In the genomic region with DNA sequence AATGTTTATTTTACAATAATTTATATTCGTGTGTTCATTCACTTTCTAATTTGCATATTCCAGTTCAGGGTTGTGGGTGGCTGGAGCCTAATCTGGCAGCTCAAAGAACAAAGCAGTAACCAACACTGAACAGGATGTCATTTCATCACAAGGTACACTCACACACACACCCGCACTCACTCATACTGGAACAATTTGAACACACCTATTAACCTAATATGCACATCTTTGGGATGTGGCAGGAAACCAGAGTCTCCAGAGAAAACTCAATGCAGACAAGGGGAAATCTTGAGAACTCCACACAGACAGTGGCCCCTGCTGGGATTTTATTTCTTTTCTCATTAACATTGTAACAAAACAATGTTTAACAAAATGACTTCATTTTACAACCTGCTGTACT, we compare ENCODE assay signal across 14 cellular contexts.
"Had no signal": no experiment of that assay in that cellular context is flagged by ENCODE, and none has a peak within 500 bp of the region (broad histone marks: within the 10 kb centered on the region; RNA-seq: fewer than 3 reads in every experiment).

No MANE protein-coding gene starts in this region.

- H3K27ac ChIP-seq: esophagus muscularis mucosa, neutrophil, thyroid gland, uterus had no signal

- FAIRE-seq: colon had no signal

- H3K4me1 ChIP-seq: esophagus muscularis mucosa, thyroid gland, uterus had no signal

- H3K4me3 ChIP-seq: esophagus muscularis mucosa, thyroid gland, uterus had no signal

- DNase-seq: activated CD4-positive, CD25-positive, alpha-beta regulatory T cell treated with anti-CD3 and anti-CD28 coated beads, Interleukin-2, amount 50 U/mL, for 72 hours; activated naive CD4-positive, alpha-beta T cell treated with anti-CD3 and anti-CD28 coated beads, Interleukin-2, amount 10 ng/mL, durations not matched to agents 7 days and 5 days; activated T-cell treated with anti-CD3 and anti-CD28 coated beads, Interleukin-2, amount 50 U/mL, for 1 hour; caudate nucleus; mesendoderm; natural killer cell; stimulated activated CD4-positive, alpha-beta T cell treated with anti-CD3 and anti-CD28 coated beads, Interleukin-2, amount 100 ng/mL, for 48 hours; stimulated activated naive B cell treated with anti-CD40 and anti-IgM and Interleukin-4, amounts not matched to agents 10 μg/mL and 1 μg/mL and 100 μg/mL, for 72 hours; T1000; thyroid gland; uterus had no signal

- H3K27me3 ChIP-seq: esophagus muscularis mucosa, neutrophil, thyroid gland, uterus had no signal

- H3K36me3 ChIP-seq: esophagus muscularis mucosa, neutrophil, thyroid gland, uterus had no signal

- H3K9me3 ChIP-seq: neutrophil, thyroid gland, uterus had no signal
